In genomic region chr1:226994357-226995063, GRCh38 we compare ENCODE assay signal across 19 cellular contexts. TPM values are rescaled to one million over a fixed set of nuclear protein-coding genes. Genes with fewer than 3 reads are reported as not detected.
DNase-seq lines count a peak whose midpoint lies in the region; ATAC-seq and TF ChIP-seq lines count a peak whose summit lies in the region.
"Had no signal": no experiment of that assay in that cellular context is flagged by ENCODE, and none has a peak within 500 bp of the region (broad histone marks: within the 10 kb centered on the region; RNA-seq: fewer than 3 reads in every experiment).

No MANE protein-coding gene starts in this region.

- H3K9me3 ChIP-seq in mesodermal cell (ENCODE audit: control insufficient read depth, low read length): no peaks in the 10 kb centered on the region
- H3K9me3 ChIP-seq: prostate gland had no signal

- no peak for DNase-seq in WTC11 (ENCODE audit: low spot score)
- DNase-seq in endothelial cell (ENCODE audit: low spot score): no peak
- no peak for DNase-seq in T-helper 2 cell treated with Interferon-gamma antibody and Interleukin-4, amounts not matched to agents 5 μg/mL and 100 μg/mL, for 36 hours (ENCODE audit: low spot score)
- no peak for DNase-seq in DMS153 (lab: John Stamatoyannopoulos, UW)
- DNase-seq: activated CD4-positive, alpha-beta T cell treated with anti-CD3 and anti-CD28 coated beads, Interleukin-2, amount 10 ng/mL, durations not matched to agents 24 days and 14 days; activated naive CD8-positive, alpha-beta T cell treated with anti-CD3 and anti-CD28 coated beads, Interleukin-2, amount 10 ng/mL, durations not matched to agents 7 days and 5 days; GDM1; GM23248; islet precursor cell; mesendoderm; natural killer cell; NCI-H187; NCI-H2227 treated with DMSO at 0.1 percent for 48 hours; SIG-M5 had no signal

- H3K4me1 ChIP-seq in mesodermal cell (ENCODE audit: control insufficient read depth, insufficient read depth, low read length, poor library complexity, severe bottlenecking): no peaks in the 10 kb centered on the region

- H3K4me3 ChIP-seq in mesodermal cell (ENCODE audit: extremely low read depth, insufficient read depth, low read length, poor library complexity, severe bottlenecking): no peak overlapping the region
- H3K4me3 ChIP-seq: GM23248, prostate gland had no signal

- H3K27ac ChIP-seq in mesodermal cell (ENCODE audit: low read depth, low read length, severe bottlenecking): peak overlapping the region; percentile 2
- H3K27ac ChIP-seq: GM23248, prostate gland had no signal

- H3K27ac Mint-ChIP-seq in WTC11: peak overlapping the region; percentile 60
- H3K27ac Mint-ChIP-seq in endothelial cell (ENCODE audit: unreplicated experiment): peak overlapping the region; percentile 28
- peak overlapping the region; percentile 82 for H3K27ac Mint-ChIP-seq in stimulated activated memory B cell treated with anti-CD40 and anti-IgM and Interleukin-4, amounts not matched to agents 10 μg/mL and 1 μg/mL and 100 μg/mL, for 72 hours
- no peak overlapping the region for H3K27ac Mint-ChIP-seq in T-helper 2 cell treated with Interferon-gamma antibody and Interleukin-4, amounts not matched to agents 5 μg/mL and 100 μg/mL, for 36 hours
- H3K27ac Mint-ChIP-seq: activated CD4-positive, alpha-beta T cell treated with anti-CD3 and anti-CD28 coated beads, Interleukin-2, amount 10 ng/mL, durations not matched to agents 24 days and 14 days; activated naive CD8-positive, alpha-beta T cell treated with anti-CD3 and anti-CD28 coated beads, Interleukin-2, amount 10 ng/mL, durations not matched to agents 7 days and 5 days; activated T-helper 2 cell treated with anti-CD3 and anti-CD28 coated beads, Interferon-gamma antibody, Interleukin-2, Interleukin-4, amounts not matched to agents 10 μg/mL and 5 μg/mL and 100 μg/mL, durations not matched to agents 14 hours and 24 hours and 36 hours; natural killer cell had no signal

- H3K4me3 Mint-ChIP-seq in WTC11 (no peak overlapping the region), endothelial cell (ENCODE audit: unreplicated experiment) (no peak overlapping the region)
- no peak overlapping the region for H3K4me3 Mint-ChIP-seq in stimulated activated memory B cell treated with anti-CD40 and anti-IgM and Interleukin-4, amounts not matched to agents 10 μg/mL and 1 μg/mL and 100 μg/mL, for 72 hours
- no peak overlapping the region for H3K4me3 Mint-ChIP-seq in T-helper 2 cell treated with Interferon-gamma antibody and Interleukin-4, amounts not matched to agents 5 μg/mL and 100 μg/mL, for 36 hours
- H3K4me3 Mint-ChIP-seq: activated CD4-positive, alpha-beta T cell treated with anti-CD3 and anti-CD28 coated beads, Interleukin-2, amount 10 ng/mL, durations not matched to agents 24 days and 14 days; activated naive CD8-positive, alpha-beta T cell treated with anti-CD3 and anti-CD28 coated beads, Interleukin-2, amount 10 ng/mL, durations not matched to agents 7 days and 5 days; natural killer cell had no signal

- H3K36me3 Mint-ChIP-seq in WTC11: peaks cover 8% of the 10 kb centered on the region; the same call in 1 of the 2 replicates
- H3K36me3 Mint-ChIP-seq in endothelial cell (ENCODE audit: low read depth, unreplicated experiment): peaks cover 17% of the 10 kb centered on the region
- peaks cover 9% of the 10 kb centered on the region for H3K36me3 Mint-ChIP-seq in stimulated activated memory B cell treated with anti-CD40 and anti-IgM and Interleukin-4, amounts not matched to agents 10 μg/mL and 1 μg/mL and 100 μg/mL, for 72 hours
- no peaks in the 10 kb centered on the region for H3K36me3 Mint-ChIP-seq in T-helper 2 cell treated with Interferon-gamma antibody and Interleukin-4, amounts not matched to agents 5 μg/mL and 100 μg/mL, for 36 hours (ENCODE audit: low read depth)
- H3K36me3 Mint-ChIP-seq: activated naive CD8-positive, alpha-beta T cell treated with anti-CD3 and anti-CD28 coated beads, Interleukin-2, amount 10 ng/mL, durations not matched to agents 7 days and 5 days; natural killer cell had no signal

- no peak for TF ChIP-seq CTCF in WTC11 (IDR thresholded peaks at IDR 0.05)
- TF ChIP-seq CTCF in endothelial cell (IDR thresholded peaks at IDR 0.05; ENCODE audit: unreplicated experiment): no peak

- WGBS in mesodermal cell (ENCODE audit: insufficient coverage in 2 of 2), 2 experiments: 88 to 90% methylated on average over 15 to 16 of the region's 17 CpGs

- no peaks in the 10 kb centered on the region for H3K27me3 Mint-ChIP-seq in WTC11 (ENCODE audit: low read depth)
- H3K27me3 Mint-ChIP-seq in endothelial cell (ENCODE audit: unreplicated experiment): peaks cover 5% of the 10 kb centered on the region
- peaks cover 11% of the 10 kb centered on the region for H3K27me3 Mint-ChIP-seq in stimulated activated memory B cell treated with anti-CD40 and anti-IgM and Interleukin-4, amounts not matched to agents 10 μg/mL and 1 μg/mL and 100 μg/mL, for 72 hours
- H3K27me3 Mint-ChIP-seq in T-helper 2 cell treated with Interferon-gamma antibody and Interleukin-4, amounts not matched to agents 5 μg/mL and 100 μg/mL, for 36 hours (ENCODE audit: low read depth): no peaks in the 10 kb centered on the region

- peaks cover 33% of the 10 kb centered on the region for H3K36me3 ChIP-seq in mesodermal cell (ENCODE audit: control insufficient read depth, insufficient read depth, low read length)
- H3K36me3 ChIP-seq: prostate gland had no signal

- no peaks in the 10 kb centered on the region for H3K9me3 Mint-ChIP-seq in WTC11
- H3K9me3 Mint-ChIP-seq in endothelial cell (ENCODE audit: unreplicated experiment): no peaks in the 10 kb centered on the region
- peaks cover 7% of the 10 kb centered on the region for H3K9me3 Mint-ChIP-seq in stimulated activated memory B cell treated with anti-CD40 and anti-IgM and Interleukin-4, amounts not matched to agents 10 μg/mL and 1 μg/mL and 100 μg/mL, for 72 hours
- no peaks in the 10 kb centered on the region for H3K9me3 Mint-ChIP-seq in T-helper 2 cell treated with Interferon-gamma antibody and Interleukin-4, amounts not matched to agents 5 μg/mL and 100 μg/mL, for 36 hours
- H3K9me3 Mint-ChIP-seq: activated naive CD8-positive, alpha-beta T cell treated with anti-CD3 and anti-CD28 coated beads, Interleukin-2, amount 10 ng/mL, durations not matched to agents 7 days and 5 days; natural killer cell had no signal

- ATAC-seq in WTC11 (peak; percentile 43), GM21529 (IDR thresholded peaks at IDR 0.05; ENCODE audit: unreplicated experiment) (no peak)
- ATAC-seq in stimulated activated memory B cell treated with anti-CD40 and anti-IgM and Interleukin-4, amounts not matched to agents 10 μg/mL and 1 μg/mL and 100 μg/mL, for 72 hours: no peak
- ATAC-seq: natural killer cell had no signal

- peaks cover 25% of the 10 kb centered on the region for H3K4me1 Mint-ChIP-seq in WTC11
- H3K4me1 Mint-ChIP-seq in endothelial cell (ENCODE audit: unreplicated experiment): peaks cover 34% of the 10 kb centered on the region
- peaks cover 46% of the 10 kb centered on the region for H3K4me1 Mint-ChIP-seq in stimulated activated memory B cell treated with anti-CD40 and anti-IgM and Interleukin-4, amounts not matched to agents 10 μg/mL and 1 μg/mL and 100 μg/mL, for 72 hours
- H3K4me1 Mint-ChIP-seq in T-helper 2 cell treated with Interferon-gamma antibody and Interleukin-4, amounts not matched to agents 5 μg/mL and 100 μg/mL, for 36 hours (ENCODE audit: low read depth): peaks cover 20% of the 10 kb centered on the region

- CTCF ChIA-PET in WTC11 (lab: Charles Lee): interaction anchor here (0.9 to 1.4 kb wide), 3 partner anchors 23 to 453 kb away, joined by 3 to 5 read pairs (median 3); no protein-coding TSS in a partner anchor

- POLR2A ChIA-PET in WTC11 (lab: Charles Lee): no interaction called here

TF ChIP-seq in WTC11, 78 proteins besides CTCF, POLR2A, EP300 and RAD21 (continues in another document):
- TF ChIP-seq STAT6 (CRISPR knock-in tag; conservative IDR thresholded peaks at IDR 0.05; ENCODE audit: low read depth): no peak
- TF ChIP-seq ZNF425 (CRISPR knock-in tag; conservative IDR thresholded peaks at IDR 0.05): no peak
- no peak for TF ChIP-seq MYBL2 (CRISPR knock-in tag; IDR thresholded peaks at IDR 0.05)
- no peak for TF ChIP-seq RELA (CRISPR knock-in tag; IDR thresholded peaks at IDR 0.05; ENCODE audit: borderline replicate concordance)

RNA-seq across cellular contexts. Expression of gene COQ8A, which starts 54.4 kb away (rescaled TPM):
- 39.4 to 41.1 TPM (median 40.8 TPM) in 3 replicates for total RNA-seq in WTC11 (2021)
- total RNA-seq in endothelial cell (ENCODE audit: unreplicated experiment): 22.7 TPM
- 14.8 TPM for polyA plus RNA-seq in mesodermal cell (2013, experiment 1 of 2)
- polyA plus RNA-seq in mesodermal cell (2013, experiment 2 of 2): 12.4 TPM
